In genomic region chr18:2921778-2922177, GRCh38 we compare ENCODE assay signal across 19 cellular contexts.
"Had no signal": no experiment of that assay in that cellular context is flagged by ENCODE, and none has a peak within 500 bp of the region (broad histone marks: within the 10 kb centered on the region; RNA-seq: fewer than 3 reads in every experiment).

No MANE protein-coding gene starts in this region.

- ATAC-seq: effector memory CD8-positive, alpha-beta T cell; left colon; stimulated activated naive B cell treated with anti-CD40 and anti-IgM and Interleukin-4, amounts not matched to agents 10 μg/mL and 1 μg/mL and 100 μg/mL, for 72 hours had no signal

- H3K27me3 ChIP-seq: neural progenitor cell had no signal

- H3K9me3 Mint-ChIP-seq: effector memory CD8-positive, alpha-beta T cell; immature natural killer cell; neural progenitor cell; stimulated activated naive B cell treated with anti-CD40 and anti-IgM and Interleukin-4, amounts not matched to agents 10 μg/mL and 1 μg/mL and 100 μg/mL, for 72 hours; T-helper 2 cell treated with Interferon-gamma antibody and Interleukin-4, amounts not matched to agents 5 μg/mL and 100 μg/mL, for 36 hours had no signal

- H3K9ac ChIP-seq: neural progenitor cell had no signal

- H3K4me3 Mint-ChIP-seq: effector memory CD8-positive, alpha-beta T cell; immature natural killer cell; neural progenitor cell; stimulated activated naive B cell treated with anti-CD40 and anti-IgM and Interleukin-4, amounts not matched to agents 10 μg/mL and 1 μg/mL and 100 μg/mL, for 72 hours; T-helper 2 cell treated with Interferon-gamma antibody and Interleukin-4, amounts not matched to agents 5 μg/mL and 100 μg/mL, for 36 hours had no signal

- H2AFZ ChIP-seq: neural progenitor cell had no signal

- H3K27ac ChIP-seq: epithelial cell of prostate, neural progenitor cell, skin epidermis had no signal

- H3K4me2 ChIP-seq: neural progenitor cell had no signal

- DNase-seq: activated CD4-positive, alpha-beta T cell treated with anti-CD3 and anti-CD28 coated beads, Interleukin-2, amount 50 U/mL, for 1 hour; activated gamma-delta T cell; activated T-cell treated with anti-CD3 and anti-CD28 coated beads, Interleukin-2, amount 50 U/mL, for 48 hours; aorta; cerebellar nuclear complex; dermis blood vessel endothelial cell; effector memory CD8-positive, alpha-beta T cell; immature natural killer cell; left colon; mammary epithelial cell; stimulated activated CD4-positive, alpha-beta T cell treated with anti-CD3 and anti-CD28 coated beads, Interleukin-15, amount 100 ng/mL, for 24 hours; stimulated activated CD4-positive, alpha-beta T cell treated with anti-CD3 and anti-CD28 coated beads, Interleukin-4, amount 100 ng/mL, for 1 hour; stimulated activated naive B cell treated with anti-CD40 and anti-IgM and Interleukin-4, amounts not matched to agents 10 μg/mL and 1 μg/mL and 100 μg/mL, for 72 hours; SW 1271; trophoblast cell had no signal

- H3K4me3 ChIP-seq: neural progenitor cell, skin epidermis had no signal

- H3K27me3 Mint-ChIP-seq: effector memory CD8-positive, alpha-beta T cell; stimulated activated naive B cell treated with anti-CD40 and anti-IgM and Interleukin-4, amounts not matched to agents 10 μg/mL and 1 μg/mL and 100 μg/mL, for 72 hours had no signal

- H3K27ac Mint-ChIP-seq: neural progenitor cell; stimulated activated naive B cell treated with anti-CD40 and anti-IgM and Interleukin-4, amounts not matched to agents 10 μg/mL and 1 μg/mL and 100 μg/mL, for 72 hours; T-helper 2 cell treated with Interferon-gamma antibody and Interleukin-4, amounts not matched to agents 5 μg/mL and 100 μg/mL, for 36 hours had no signal
